In genomic region chrX:154731881-154732280, GRCh38 we compare ENCODE assay signal across 11 cellular contexts. TPM values are rescaled to one million over a fixed set of nuclear protein-coding genes. Genes with fewer than 3 reads are reported as not detected.
DNase-seq lines count a peak whose midpoint lies in the region; ATAC-seq and TF ChIP-seq lines count a peak whose summit lies in the region.
"Had no signal": no experiment of that assay in that cellular context is flagged by ENCODE, and none has a peak within 500 bp of the region (broad histone marks: within the 10 kb centered on the region; RNA-seq: fewer than 3 reads in every experiment).

No MANE protein-coding gene starts in this region.

- H3K4me3 ChIP-seq in transverse colon (no peak overlapping the region), MG63 (no peak overlapping the region)

- H3K27me3 Mint-ChIP-seq in activated T-cell treated with anti-CD3 and anti-CD28 coated beads, Interleukin-2, amount 50 U/mL, for 4 hours (ENCODE audit: low read depth): no peaks in the 10 kb centered on the region
- no peaks in the 10 kb centered on the region for H3K27me3 Mint-ChIP-seq in activated naive CD8-positive, alpha-beta T cell treated with anti-CD3 and anti-CD28 coated beads for 36 hours

- in situ Hi-C loops in transverse colon (cut with MboI; ENCODE audit: low pct_ligation_motif_present in 1 of 4, low pct_unique_long_range_greater_than_20kb in 1 of 4, low sequenced_read_pairs in 3 of 4): loop anchor here in 1 of 4 donors (25.0 kb wide), 1 partner anchor 105 kb away; the partner anchor contains the start of gene SMIM9

- TF ChIP-seq EP300 in transverse colon (IDR thresholded peaks at IDR 0.05; ENCODE audit: low read depth): no peak

- H3K4me1 ChIP-seq in transverse colon: peaks cover 0 to 63% (median 6%) of the 10 kb centered on the region in 4 donors

- no peak for TF ChIP-seq POLR2A in transverse colon (IDR thresholded peaks at IDR 0.05)

- no peaks in the 10 kb centered on the region for H3K36me3 ChIP-seq in transverse colon
- no peaks in the 10 kb centered on the region for H3K36me3 ChIP-seq in MG63

- ATAC-seq in activated T-cell treated with anti-CD3 and anti-CD28 coated beads, Interleukin-2, amount 50 U/mL, for 4 hours: peak in 1 of 2 donors; percentile 33

- H3K36me3 Mint-ChIP-seq in activated T-cell treated with anti-CD3 and anti-CD28 coated beads, Interleukin-2, amount 50 U/mL, for 4 hours (ENCODE audit: insufficient read depth): no peaks in the 10 kb centered on the region
- peaks cover 3% of the 10 kb centered on the region for H3K36me3 Mint-ChIP-seq in activated naive CD8-positive, alpha-beta T cell treated with anti-CD3 and anti-CD28 coated beads for 36 hours

- no peaks in the 10 kb centered on the region for H3K9me3 ChIP-seq in transverse colon
- H3K9me3 ChIP-seq in MG63: no peaks in the 10 kb centered on the region

- peak overlapping the region; percentile 71 to 85 (median 78) for H3K27ac ChIP-seq in transverse colon
- H3K27ac ChIP-seq: KMS-11 had no signal

- intact Hi-C loops in transverse colon (cut with DNase I; ENCODE audit: low total_unique reads): no loop called here

- peaks cover 95% of the 10 kb centered on the region for H3K4me1 Mint-ChIP-seq in activated T-cell treated with anti-CD3 and anti-CD28 coated beads, Interleukin-2, amount 50 U/mL, for 4 hours (ENCODE audit: low read depth)
- peaks cover 85% of the 10 kb centered on the region for H3K4me1 Mint-ChIP-seq in activated naive CD8-positive, alpha-beta T cell treated with anti-CD3 and anti-CD28 coated beads for 36 hours

- H3K4me3 Mint-ChIP-seq in activated T-cell treated with anti-CD3 and anti-CD28 coated beads, Interleukin-2, amount 50 U/mL, for 4 hours: peak overlapping the region; percentile 49
- no peak overlapping the region for H3K4me3 Mint-ChIP-seq in activated naive CD8-positive, alpha-beta T cell treated with anti-CD3 and anti-CD28 coated beads for 36 hours

- H3K27ac Mint-ChIP-seq in activated naive CD8-positive, alpha-beta T cell treated with anti-CD3 and anti-CD28 coated beads for 36 hours: peak overlapping the region; percentile 58
- H3K27ac Mint-ChIP-seq: progenitor cell of endocrine pancreas had no signal

- TF ChIP-seq CTCF in transverse colon (IDR thresholded peaks at IDR 0.05): no peak

- WGBS in transverse colon (ENCODE audit: low coverage in 1 of 2), 2 donors: 88% methylated on average over 7 of the region's 7 CpGs; no CpG with 5 or more reads in 1 of the 2 donors

- H3K9me3 Mint-ChIP-seq in activated T-cell treated with anti-CD3 and anti-CD28 coated beads, Interleukin-2, amount 50 U/mL, for 4 hours: no peaks in the 10 kb centered on the region
- no peaks in the 10 kb centered on the region for H3K9me3 Mint-ChIP-seq in activated naive CD8-positive, alpha-beta T cell treated with anti-CD3 and anti-CD28 coated beads for 36 hours

- no peak for DNase-seq in activated T-cell treated with anti-CD3 and anti-CD28 coated beads, Interleukin-2, amount 50 U/mL, for 4 hours
- DNase-seq in activated T-cell treated with anti-CD3 and anti-CD28 coated beads for 4 hours (no peak), iris pigment epithelial cell (ENCODE audit: low read depth) (peak; percentile 85), transverse colon (no peak), NCI-H1048 (lab: John Stamatoyannopoulos, UW) (no peak), MG63 (no peak), KG1 (lab: John Stamatoyannopoulos, UW) (no peak)
- no peak for DNase-seq in activated naive CD8-positive, alpha-beta T cell treated with anti-CD3 and anti-CD28 coated beads for 36 hours
- DNase-seq: activated CD8-positive, alpha-beta memory T cell treated with anti-CD3 and anti-CD28 coated beads for 24 hours had no signal

- H3K27me3 ChIP-seq in transverse colon: no peaks in the 10 kb centered on the region
- no peaks in the 10 kb centered on the region for H3K27me3 ChIP-seq in MG63

RNA-seq across cellular contexts. Expression of gene GAB3, which starts 19.0 kb away (rescaled TPM):
- 1 to 10 TPM; 1.5 to 2.5 (median 2.0) TPM for total RNA-seq in activated T-cell treated with anti-CD3 and anti-CD28 coated beads, Interleukin-2, amount 50 U/mL, for 4 hours
- total RNA-seq in activated naive CD8-positive, alpha-beta T cell treated with anti-CD3 and anti-CD28 coated beads for 36 hours: 1 to 10 TPM; 2.5 to 3.4 TPM
- total RNA-seq in transverse colon: 1 to 10 TPM in 3 of 4 donors, under 1 TPM in 1; 0.37 to 4.4 (median 3.0) TPM
- 1.2 and 10.7 TPM in 2 replicates for total RNA-seq in MG63 (2014; rRNA removed; shearing (Covaris generic); ENCODE audit: low replicate concordance)

RNA-seq across cellular contexts. Expression of gene DKC1, which starts 30.8 kb away (rescaled TPM):
- 100 to 1,000 TPM; 269 to 289 (median 286) TPM for total RNA-seq in activated T-cell treated with anti-CD3 and anti-CD28 coated beads, Interleukin-2, amount 50 U/mL, for 4 hours
- 100 to 1,000 TPM; 181 to 190 TPM for total RNA-seq in activated naive CD8-positive, alpha-beta T cell treated with anti-CD3 and anti-CD28 coated beads for 36 hours
- total RNA-seq in transverse colon: 100 to 1,000 TPM in 1 of 4 donors, 10 to 100 TPM in 3; 12.7 to 134 (median 24.9) TPM
- total RNA-seq in MG63 (2014; rRNA removed; shearing (Covaris generic); ENCODE audit: low replicate concordance): 34.1 and 41.0 TPM in 2 replicates
